ENCODE assay signal across 8 cellular contexts in genomic region chrX:53094584-53094908, GRCh38. TPM values are rescaled to one million over a fixed set of nuclear protein-coding genes. Genes with fewer than 3 reads are reported as not detected.
DNase-seq lines count a peak whose midpoint lies in the region; ATAC-seq lines count a peak whose summit lies in the region.

No MANE protein-coding gene starts in this region.

- H3K27me3 ChIP-seq in H7 (ENCODE audit: control insufficient read depth, insufficient read depth, low read length) (no peaks in the 10 kb centered on the region), right cardiac atrium (ENCODE audit: control insufficient read depth, insufficient read depth) (no peaks in the 10 kb centered on the region)

- H3K27me3 Mint-ChIP-seq in activated CD4-positive, alpha-beta memory T cell treated with anti-CD3 and anti-CD28 coated beads for 36 hours: no peaks in the 10 kb centered on the region

- DNase-seq in H7 (no peak), right cardiac atrium (no peak), NOMO-1 (lab: John Stamatoyannopoulos, UW; ENCODE audit: unreplicated experiment in 2 of 2) (no peak), HuH-7 (ENCODE audit: low spot score) (no peak)
- no peak for DNase-seq in activated CD4-positive, alpha-beta memory T cell treated with anti-CD3 and anti-CD28 coated beads for 36 hours

- CTCF ChIA-PET in activated CD4-positive, alpha-beta memory T cell treated with anti-CD3 and anti-CD28 coated beads for 36 hours (lab: Charles Lee): no interaction called here

- POLR2A ChIA-PET in activated CD4-positive, alpha-beta memory T cell treated with anti-CD3 and anti-CD28 coated beads for 36 hours (lab: Charles Lee): interaction anchor here (1.7 kb wide), 1 partner anchor 12 kb away, joined by 5 read pairs; the partner anchor contains the start of gene TSPYL2

- 1% methylated on average over 5 of the region's 5 CpGs for WGBS in right cardiac atrium

- H3K27ac ChIP-seq in right cardiac atrium (ENCODE audit: low read length) (no peak overlapping the region), skin epidermis (peak overlapping the region in 20 of 21 experiments; percentile 24 to 87 (median 76))

- H3K4me1 Mint-ChIP-seq in activated CD4-positive, alpha-beta memory T cell treated with anti-CD3 and anti-CD28 coated beads for 36 hours (ENCODE audit: low read depth): peaks cover 12% of the 10 kb centered on the region

- ATAC-seq in right cardiac atrium (no peak), HG02852 (IDR thresholded peaks at IDR 0.05; ENCODE audit: unreplicated experiment) (no peak), HG03108 (IDR thresholded peaks at IDR 0.05; ENCODE audit: unreplicated experiment) (no peak)

- H3K27ac Mint-ChIP-seq in activated CD4-positive, alpha-beta memory T cell treated with anti-CD3 and anti-CD28 coated beads for 36 hours: peak overlapping the region; percentile 91

- peak overlapping the region; percentile 90 for H3K4me3 Mint-ChIP-seq in activated CD4-positive, alpha-beta memory T cell treated with anti-CD3 and anti-CD28 coated beads for 36 hours

- intact Hi-C loops in activated CD4-positive, alpha-beta memory T cell treated with anti-CD3 and anti-CD28 coated beads for 36 hours (cut with micrococcal nuclease): loop anchor here (5.0 to 10.0 kb wide), 2 partner anchors 90 to 97 kb away; no protein-coding TSS in a partner anchor
- intact Hi-C loops in right cardiac atrium (cut with DNase I): no loop called here

- no peaks in the 10 kb centered on the region for H3K9me3 Mint-ChIP-seq in activated CD4-positive, alpha-beta memory T cell treated with anti-CD3 and anti-CD28 coated beads for 36 hours

- H3K4me1 ChIP-seq in right cardiac atrium (ENCODE audit: control insufficient read depth, insufficient read depth, low read length): no peaks in the 10 kb centered on the region

- no peaks in the 10 kb centered on the region for H3K36me3 ChIP-seq in H7 (replicated peaks; ENCODE audit: control insufficient read depth, insufficient read depth, low read length)

- H3K36me3 Mint-ChIP-seq in activated CD4-positive, alpha-beta memory T cell treated with anti-CD3 and anti-CD28 coated beads for 36 hours: no peaks in the 10 kb centered on the region

- no peaks in the 10 kb centered on the region for H3K9me3 ChIP-seq in right cardiac atrium (ENCODE audit: control insufficient read depth, low read length)

- H3K4me3 ChIP-seq in H7 (ENCODE audit: insufficient read depth, low read depth, low read length) (peak overlapping the region; percentile 76), right cardiac atrium (ENCODE audit: low read length) (peak overlapping the region; percentile 81), skin epidermis (peak overlapping the region; percentile 52 to 67 (median 60))

RNA-seq across cellular contexts. Expression of gene KANTR, which starts 0.6 kb away (rescaled TPM):
- total RNA-seq in H7 (2014; rRNA removed; shearing (Covaris generic)): 4.1 and 7.3 TPM in 2 replicates
- total RNA-seq in activated CD4-positive, alpha-beta memory T cell treated with anti-CD3 and anti-CD28 coated beads for 36 hours: 1 to 10 TPM; 5.9 to 6.4 TPM
- total RNA-seq in right cardiac atrium: 1 to 10 TPM; 5.1 to 6.7 (median 5.6) TPM
- polyA plus RNA-seq in right cardiac atrium: 4.4 TPM

RNA-seq across cellular contexts. Expression of gene TSPYL2, which starts 12.4 kb away (rescaled TPM):
- 7.6 and 11.2 TPM in 2 replicates for total RNA-seq in H7 (2014; rRNA removed; shearing (Covaris generic))
- 10 to 100 TPM; 70.6 to 72.8 TPM for total RNA-seq in activated CD4-positive, alpha-beta memory T cell treated with anti-CD3 and anti-CD28 coated beads for 36 hours
- total RNA-seq in right cardiac atrium: 10 to 100 TPM; 55.8 to 63.2 (median 59.3) TPM
- polyA plus RNA-seq in right cardiac atrium: 66.6 TPM

RNA-seq across cellular contexts. Expression of gene GPR173, which starts 46.0 kb away (rescaled TPM):
- total RNA-seq in H7 (2014; rRNA removed; shearing (Covaris generic)): 3.4 and 3.6 TPM in 2 replicates
- total RNA-seq in activated CD4-positive, alpha-beta memory T cell treated with anti-CD3 and anti-CD28 coated beads for 36 hours: not detected
- 1 to 10 TPM; 2.2 to 2.9 (median 2.5) TPM for total RNA-seq in right cardiac atrium
- 1.00 TPM for polyA plus RNA-seq in right cardiac atrium
